ENCODE assay signal across 15 cellular contexts in genomic region chr10:3687510-3688081, GRCh38.
"Had no signal": no experiment of that assay in that cellular context is flagged by ENCODE, and none has a peak within 500 bp of the region (broad histone marks: within the 10 kb centered on the region; RNA-seq: fewer than 3 reads in every experiment).

No MANE protein-coding gene starts in this region.

- H3K27me3 ChIP-seq: adrenal gland, gastrocnemius medialis, thyroid gland, upper lobe of right lung had no signal

- H3K4me3 ChIP-seq: adrenal gland, gastrocnemius medialis, thyroid gland, upper lobe of right lung had no signal

- DNase-seq: activated T-cell treated with anti-CD3 and anti-CD28 coated beads, Interleukin-2, amount 50 U/mL, for 1 hour; adrenal gland; dermis blood vessel endothelial cell; effector CD8-positive, alpha-beta T cell; gastrocnemius medialis; hypothalamus; natural killer cell; retina; stimulated activated CD4-positive, alpha-beta T cell treated with anti-CD3 and anti-CD28 coated beads, Interleukin-4, amount 100 ng/mL, for 24 hours; substantia nigra; T-helper 1 cell; thyroid gland; upper lobe of right lung had no signal

- H3K27ac ChIP-seq: adrenal gland, gastrocnemius medialis, thyroid gland, upper lobe of right lung had no signal

- H3K9me3 ChIP-seq: adrenal gland, gastrocnemius medialis, thyroid gland, upper lobe of right lung had no signal

- H3K36me3 ChIP-seq: adrenal gland, gastrocnemius medialis, thyroid gland, upper lobe of right lung had no signal

- ATAC-seq: activated naive CD4-positive, alpha-beta T cell treated with anti-CD3 and anti-CD28 coated beads, Interleukin-2, amount 50 U/mL, for 72 hours; esophagus mucosa; natural killer cell; upper lobe of right lung had no signal

- H3K4me1 ChIP-seq: gastrocnemius medialis, upper lobe of right lung had no signal
